Comparison of ENCODE assay signal across 20 cellular contexts in the genomic region with DNA sequence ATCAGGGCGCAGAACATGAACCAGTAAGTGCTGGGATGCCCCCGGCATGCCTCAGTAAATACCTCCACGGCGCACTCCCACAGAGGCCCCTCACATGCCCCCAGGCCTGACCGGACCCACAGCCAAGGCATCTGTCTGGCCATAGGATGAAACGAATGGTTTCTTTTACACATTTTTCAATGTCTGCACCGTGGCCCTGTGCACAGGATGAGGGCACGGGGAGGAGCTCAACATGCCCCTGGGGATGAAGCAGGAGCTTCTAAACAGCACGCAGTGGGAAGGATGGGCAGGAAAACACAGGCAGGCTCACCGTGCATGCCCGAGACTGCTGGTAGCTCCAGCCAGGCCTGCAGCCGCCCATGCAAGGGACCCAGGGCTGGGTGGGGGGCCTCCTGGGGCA.
DNase-seq lines count a peak whose midpoint lies in the region; ATAC-seq and TF ChIP-seq lines count a peak whose summit lies in the region.
"Had no signal": no experiment of that assay in that cellular context is flagged by ENCODE, and none has a peak within 500 bp of the region (broad histone marks: within the 10 kb centered on the region; RNA-seq: fewer than 3 reads in every experiment).

No MANE protein-coding gene starts in this region.

- no peak overlapping the region for H2BK15ac ChIP-seq in neuronal stem cell (ENCODE audit: low read length)

- H3K36me3 Mint-ChIP-seq in type B pancreatic cell: peaks cover 39% of the 10 kb centered on the region
- H3K36me3 Mint-ChIP-seq: CD4-positive, CD25-positive, alpha-beta regulatory T cell had no signal

- H3K18ac ChIP-seq in neuronal stem cell (ENCODE audit: low read length): peak overlapping the region; percentile 58

- intact Hi-C loops in left ventricle myocardium superior (cut with micrococcal nuclease): no loop called here

- H3K9me3 Mint-ChIP-seq in type B pancreatic cell: no peaks in the 10 kb centered on the region
- H3K9me3 Mint-ChIP-seq: H9 had no signal

- peaks cover 9% of the 10 kb centered on the region for H3K4me1 Mint-ChIP-seq in type B pancreatic cell (ENCODE audit: unreplicated experiment)
- H3K4me1 Mint-ChIP-seq: CD4-positive, CD25-positive, alpha-beta regulatory T cell had no signal

- peaks cover 66% of the 10 kb centered on the region for H3K36me3 ChIP-seq in right atrium auricular region
- peaks cover 16 to 26% of the 10 kb centered on the region in 2 donors for H3K36me3 ChIP-seq in neuronal stem cell (replicated peaks in 1 of 2; ENCODE audit: control insufficient read depth in 2 of 2, insufficient read depth in 2 of 2, low read length in 2 of 2)

- H3K27me3 Mint-ChIP-seq in type B pancreatic cell: no peaks in the 10 kb centered on the region
- H3K27me3 Mint-ChIP-seq: CD4-positive, CD25-positive, alpha-beta regulatory T cell had no signal

- H3K27ac ChIP-seq in right atrium auricular region (no peak overlapping the region), neuronal stem cell (replicated peaks; ENCODE audit: low read length) (no peak overlapping the region)
- H3K27ac ChIP-seq: 22Rv1 had no signal

- no peak overlapping the region for H2AFZ ChIP-seq in neuronal stem cell (ENCODE audit: low read length)

- H2BK5ac ChIP-seq in neuronal stem cell (ENCODE audit: low read length): no peak overlapping the region

- DNase-seq in right atrium auricular region (ENCODE audit: low spot score) (peak; percentile 51), left ventricle myocardium superior (no peak), left kidney (ENCODE audit: low read depth, low spot score) (peak; percentile 36), neuronal stem cell (ENCODE audit: low spot score) (no peak), type B pancreatic cell (ENCODE audit: extremely low spot score, unreplicated experiment) (peak; percentile 74), COLO829 (ENCODE audit: low spot score) (no peak)
- DNase-seq: Caco-2; CD4-positive, CD25-positive, alpha-beta regulatory T cell; DMS153; GDM1; H9; NCI-H1105; NCI-H1694 treated with DMSO at 0.1 percent for 48 hours; NCI-H510A; NCI-H748 treated with DMSO at 0.1 percent for 48 hours; SHP77 had no signal

- H4K8ac ChIP-seq in neuronal stem cell (ENCODE audit: low read depth, low read length): no peak overlapping the region

- H3K4me3 ChIP-seq in right atrium auricular region (no peak overlapping the region), neuronal stem cell (ENCODE audit: low read length in 2 of 2) (no peak overlapping the region)
- H3K4me3 ChIP-seq: K562 had no signal

- H3K4me3 Mint-ChIP-seq in type B pancreatic cell: no peak overlapping the region
- H3K4me3 Mint-ChIP-seq: CD4-positive, CD25-positive, alpha-beta regulatory T cell; H9 had no signal

- ATAC-seq in left ventricle myocardium superior: no peak
- no peak for ATAC-seq in HG02642 (IDR thresholded peaks at IDR 0.05; ENCODE audit: poor library complexity, unreplicated experiment)
- ATAC-seq in HG03521 (IDR thresholded peaks at IDR 0.05; ENCODE audit: unreplicated experiment): no peak
- ATAC-seq: K562 had no signal

- no peaks in the 10 kb centered on the region for H3K79me1 ChIP-seq in neuronal stem cell (ENCODE audit: low read depth, low read length)

- H3K27me3 ChIP-seq in right atrium auricular region (no peaks in the 10 kb centered on the region), neuronal stem cell (ENCODE audit: control insufficient read depth in 3 of 3, insufficient read depth in 3 of 3, low read depth in 1 of 3, low read length in 3 of 3) (no peaks in the 10 kb centered on the region)

- H3K4me2 ChIP-seq in neuronal stem cell (ENCODE audit: insufficient read depth, low read length, poor library complexity, severe bottlenecking): no peak overlapping the region

- no peak overlapping the region for H3K9ac ChIP-seq in neuronal stem cell (ENCODE audit: low read depth, low read length, poor library complexity)

- H2BK12ac ChIP-seq in neuronal stem cell (ENCODE audit: low read length): no peak overlapping the region

- no peak overlapping the region for H2BK120ac ChIP-seq in neuronal stem cell (ENCODE audit: low read depth, low read length)

- H3K4me1 ChIP-seq in right atrium auricular region: peaks cover 0 to 46% of the 10 kb centered on the region in 2 donors
- H3K4me1 ChIP-seq in neuronal stem cell (ENCODE audit: control insufficient read depth in 2 of 2, insufficient read depth in 1 of 2, low read depth in 1 of 2, low read length in 2 of 2): peaks cover 0 to 3% of the 10 kb centered on the region in 2 donors

- peak overlapping the region; percentile 34 for H3K27ac Mint-ChIP-seq in type B pancreatic cell
- H3K27ac Mint-ChIP-seq: CD4-positive, CD25-positive, alpha-beta regulatory T cell; H9 had no signal

- H3K14ac ChIP-seq in neuronal stem cell (ENCODE audit: low read length): no peak overlapping the region

- TF ChIP-seq CTCF in right atrium auricular region (IDR thresholded peaks at IDR 0.05): no peak
- no peak for TF ChIP-seq CTCF in type B pancreatic cell (conservative IDR thresholded peaks at IDR 0.05)

- no peak overlapping the region for H2AK5ac ChIP-seq in neuronal stem cell (ENCODE audit: low read depth, low read length)

- peak overlapping the region; percentile 48 for H3K23ac ChIP-seq in neuronal stem cell (ENCODE audit: low read depth, low read length, poor library complexity)

- no peaks in the 10 kb centered on the region for H3K9me3 ChIP-seq in right atrium auricular region
- no peaks in the 10 kb centered on the region for H3K9me3 ChIP-seq in neuronal stem cell (replicated peaks in 1 of 2; ENCODE audit: control insufficient read depth in 2 of 2, insufficient read depth in 1 of 2, low read depth in 1 of 2, low read length in 2 of 2)
- H3K9me3 ChIP-seq: Caco-2 had no signal

- no peak overlapping the region for H3K4ac ChIP-seq in neuronal stem cell (ENCODE audit: low read length)

- WGBS in neuronal stem cell (ENCODE audit: extremely low coverage in 2 of 2, insufficient read length in 2 of 2, insufficient replicate concordance in 1 of 2), 2 donors: no CpG with 5 or more reads among the region's 12 CpGs

- no peak overlapping the region for H4K91ac ChIP-seq in neuronal stem cell (ENCODE audit: low read depth, low read length, poor library complexity)

Comparison
In these comparisons a context has a peak if more than half of its experiments do, and no peak if none do; other contexts are left out.
1. DNase-seq: peak in right atrium auricular region (single experiment), left kidney (single experiment) and type B pancreatic cell (single experiment); none in left ventricle myocardium superior (single experiment), neuronal stem cell (single experiment) and COLO829 (single experiment).